In genomic region chr9:115063058-115063850, GRCh38 we compare ENCODE assay signal across 16 cellular contexts. TPM values are rescaled to one million over a fixed set of nuclear protein-coding genes. Genes with fewer than 3 reads are reported as not detected.
DNase-seq lines count a peak whose midpoint lies in the region; ATAC-seq and TF ChIP-seq lines count a peak whose summit lies in the region.
"Had no signal": no experiment of that assay in that cellular context is flagged by ENCODE, and none has a peak within 500 bp of the region (broad histone marks: within the 10 kb centered on the region; RNA-seq: fewer than 3 reads in every experiment).

No MANE protein-coding gene starts in this region.

- peaks cover 18% of the 10 kb centered on the region for H3K27me3 Mint-ChIP-seq in CD8-positive, alpha-beta T cell (ENCODE audit: low read depth)

- H3K27ac ChIP-seq in stomach smooth muscle (ENCODE audit: low read length): peak overlapping the region; percentile 73
- no peak overlapping the region for H3K27ac ChIP-seq in CD8-positive, alpha-beta T cell (ENCODE audit: low read depth, low read length)
- H3K27ac ChIP-seq: SJCRH30 had no signal

- H3K9me3 ChIP-seq in stomach smooth muscle (ENCODE audit: control insufficient read depth in 2 of 2, low read length in 2 of 2) (no peaks in the 10 kb centered on the region), mucosa of descending colon (no peaks in the 10 kb centered on the region)
- H3K9me3 ChIP-seq in CD8-positive, alpha-beta T cell (ENCODE audit: low read length): no peaks in the 10 kb centered on the region
- H3K9me3 ChIP-seq: heart left ventricle, SJCRH30 had no signal

- H3K4me3 Mint-ChIP-seq in CD8-positive, alpha-beta T cell: no peak overlapping the region
- H3K4me3 Mint-ChIP-seq: memory B cell had no signal

- TF ChIP-seq CTCF in astrocyte of the spinal cord (IDR thresholded peaks at IDR 0.05; ENCODE audit: low read depth, low read length) (no peak), mucosa of descending colon (IDR thresholded peaks at IDR 0.05) (no peak)
- TF ChIP-seq CTCF in CD8-positive, alpha-beta T cell (IDR thresholded peaks at IDR 0.05): no peak

- no peak for ATAC-seq in CD8-positive, alpha-beta T cell
- ATAC-seq in mucosa of descending colon: no peak
- ATAC-seq: heart left ventricle had no signal

- POLR2A ChIA-PET in CD8-positive, alpha-beta T cell (lab: Charles Lee): no interaction called here

- H3K4me3 ChIP-seq in astrocyte of the spinal cord (ENCODE audit: low read depth, low read length) (no peak overlapping the region), stomach smooth muscle (ENCODE audit: low read length in 2 of 2) (peak overlapping the region; percentile 15 to 17), H7 (ENCODE audit: insufficient read depth, low read depth, low read length) (no peak overlapping the region), mucosa of descending colon (no peak overlapping the region)
- no peak overlapping the region for H3K4me3 ChIP-seq in CD8-positive, alpha-beta T cell (ENCODE audit: low read depth, low read length)
- H3K4me3 ChIP-seq: heart left ventricle, SJCRH30 had no signal

- peak overlapping the region in 1 of 2 donors; percentile 27 for H3K9ac ChIP-seq in stomach smooth muscle (ENCODE audit: low read length in 2 of 2)

- no peaks in the 10 kb centered on the region for H3K4me1 Mint-ChIP-seq in CD8-positive, alpha-beta T cell (ENCODE audit: low read depth)
- H3K4me1 Mint-ChIP-seq: memory B cell had no signal

- DNase-seq in GM04504 (ENCODE audit: low read depth) (peak; percentile 28), astrocyte of the spinal cord (ENCODE audit: low read depth, low spot score) (peak; percentile 26), hepatic stellate cell (ENCODE audit: low spot score) (peak; percentile 44), COR-L47 (lab: John Stamatoyannopoulos, UW) (no peak), H7 (no peak), mucosa of descending colon (no peak)
- no peak for DNase-seq in CD8-positive, alpha-beta T cell
- DNase-seq: activated effector memory CD4-positive, alpha-beta T cell treated with Interleukin-2 at 50 U/mL for 16 hours; cerebellar nuclear complex; heart left ventricle; NCI-H1105 treated with DMSO at 0.1 percent for 48 hours; NCI-H69; right cardiac atrium; SJCRH30 had no signal

- H3K27ac Mint-ChIP-seq in CD8-positive, alpha-beta T cell: no peak overlapping the region
- H3K27ac Mint-ChIP-seq: memory B cell had no signal

- CTCF ChIA-PET in CD8-positive, alpha-beta T cell (lab: Charles Lee): no interaction called here

- H3K9me3 Mint-ChIP-seq in CD8-positive, alpha-beta T cell: no peaks in the 10 kb centered on the region
- H3K9me3 Mint-ChIP-seq: memory B cell had no signal

- intact Hi-C loops in CD8-positive, alpha-beta T cell (cut with DNase I, micrococcal nuclease): no loop called here
- intact Hi-C loops in mucosa of descending colon (cut with DNase I, micrococcal nuclease): no loop called here

- H3K27me3 ChIP-seq in stomach smooth muscle (ENCODE audit: control insufficient read depth in 1 of 2, insufficient read depth in 2 of 2, low read length in 2 of 2) (no peaks in the 10 kb centered on the region), H7 (ENCODE audit: control insufficient read depth, insufficient read depth, low read length) (no peaks in the 10 kb centered on the region)
- peaks cover 3% of the 10 kb centered on the region for H3K27me3 ChIP-seq in CD8-positive, alpha-beta T cell (ENCODE audit: insufficient read depth, low read length)
- H3K27me3 ChIP-seq: SJCRH30 had no signal

- in situ Hi-C loops in astrocyte of the spinal cord (cut with HindIII; ENCODE audit: low sequenced_read_pairs): no loop called here

- H3K36me3 Mint-ChIP-seq in CD8-positive, alpha-beta T cell: no peaks in the 10 kb centered on the region
- H3K36me3 Mint-ChIP-seq: memory B cell had no signal

- H3K4me1 ChIP-seq in stomach smooth muscle (ENCODE audit: control insufficient read depth, insufficient read depth, low read length) (peaks cover 43% of the 10 kb centered on the region), mucosa of descending colon (ENCODE audit: low read depth) (no peaks in the 10 kb centered on the region)
- no peaks in the 10 kb centered on the region for H3K4me1 ChIP-seq in CD8-positive, alpha-beta T cell (ENCODE audit: insufficient read depth, low read length)
- H3K4me1 ChIP-seq: heart left ventricle had no signal

- H3K36me3 ChIP-seq in stomach smooth muscle (ENCODE audit: control insufficient read depth in 2 of 2, insufficient read depth in 2 of 2, low read length in 2 of 2) (peaks cover 40 to 54% of the 10 kb centered on the region in 2 donors), H7 (replicated peaks; ENCODE audit: control insufficient read depth, insufficient read depth, low read length) (no peaks in the 10 kb centered on the region), mucosa of descending colon (ENCODE audit: low read depth) (no peaks in the 10 kb centered on the region)
- H3K36me3 ChIP-seq in CD8-positive, alpha-beta T cell (ENCODE audit: insufficient read depth, low read length): no peaks in the 10 kb centered on the region
- H3K36me3 ChIP-seq: heart left ventricle had no signal

RNA-seq across cellular contexts. Expression of gene TNC, which starts 54.7 kb away (rescaled TPM):
- not detected for total RNA-seq in CD8-positive, alpha-beta T cell
- 69.1 and 81.9 TPM in 2 replicates for total RNA-seq in H7 (2014; rRNA removed; shearing (Covaris generic))
- 100 to 1,000 TPM in 1 of 3 donors, 10 to 100 TPM in 1, 1 to 10 TPM in 1; 6.5 to 216 (median 48.0) TPM for total RNA-seq in mucosa of descending colon

Comparison
In these comparisons a context has a peak if more than half of its experiments do, and no peak if none do; other contexts are left out.
1. DNase-seq: peak in GM04504 (single experiment), astrocyte of the spinal cord (single experiment) and hepatic stellate cell (single experiment); none in CD8-positive, alpha-beta T cell (0 of 7), COR-L47 (single experiment), H7 (single experiment) and mucosa of descending colon (0 of 3).
2. H3K4me3 ChIP-seq: peak in stomach smooth muscle (2 of 2); none in astrocyte of the spinal cord (single experiment), CD8-positive, alpha-beta T cell (single experiment), H7 (single experiment) and mucosa of descending colon (single experiment).
3. RNA of gene TNC, which starts 54.7 kb away (total RNA-seq): 69.1 to 81.9 TPM in H7 and 6.5 to 216 TPM in mucosa of descending colon; not detected in CD8-positive, alpha-beta T cell; every median in the first group is over 4 times any median in the second.